ENCODE assay signal across 15 cellular contexts in the genomic region with DNA sequence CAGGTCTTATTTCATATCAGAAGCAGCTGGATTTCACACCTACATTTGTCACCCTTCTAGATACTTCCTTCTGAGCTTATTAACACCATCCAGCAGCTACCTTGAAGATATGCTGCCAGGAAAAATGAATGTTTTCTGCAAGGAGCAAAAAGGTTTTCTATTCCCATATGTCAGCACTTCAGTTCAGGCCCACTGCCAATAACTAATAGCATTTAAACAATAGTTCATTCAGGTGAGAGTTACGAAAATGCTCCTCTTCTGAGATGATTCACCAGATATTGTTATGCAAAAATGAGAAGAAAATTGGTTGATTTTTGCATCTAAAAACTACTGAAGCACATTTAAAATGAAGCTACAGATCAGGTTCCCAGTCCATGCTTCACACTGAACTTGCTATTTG.
"Had no signal": no experiment of that assay in that cellular context is flagged by ENCODE, and none has a peak within 500 bp of the region (broad histone marks: within the 10 kb centered on the region; RNA-seq: fewer than 3 reads in every experiment).

No MANE protein-coding gene starts in this region.

- H3K4me1 ChIP-seq: psoas muscle, spleen, tibial artery, uterus had no signal

- ATAC-seq: activated T-cell treated with anti-CD3 and anti-CD28 coated beads, Interleukin-2, amount 50 U/mL, for 4 hours; esophagus mucosa; left colon; psoas muscle; sciatic nerve; stimulated activated memory B cell treated with anti-CD40 and anti-IgM and Interleukin-4, amounts not matched to agents 10 μg/mL and 1 μg/mL and 100 μg/mL, for 72 hours had no signal

- DNase-seq: activated CD4-positive, alpha-beta memory T cell treated with anti-CD3 and anti-CD28 coated beads for 36 hours; activated gamma-delta T cell; activated T-cell treated with anti-CD3 and anti-CD28 coated beads, Interleukin-2, amount 50 U/mL, for 4 hours; dorsolateral prefrontal cortex; left colon; nephron progenitor cell; psoas muscle; spleen; stimulated activated CD4-positive, alpha-beta T cell treated with anti-CD3 and anti-CD28 coated beads, Interleukin-1b, Interleukin-23, amount 100 ng/mL, for 48 hours; tibial artery; uterus had no signal

- H3K27ac ChIP-seq: dorsolateral prefrontal cortex, psoas muscle, spleen, tibial artery, uterus, VCaP had no signal

- H3K4me3 ChIP-seq: dorsolateral prefrontal cortex, psoas muscle, spleen, tibial artery, uterus had no signal

- H3K9me3 ChIP-seq: psoas muscle, tibial artery, uterus had no signal

- H3K36me3 ChIP-seq: spleen, tibial artery, uterus had no signal

- H3K27me3 ChIP-seq: spleen, tibial artery, uterus had no signal
